In the genomic region with DNA sequence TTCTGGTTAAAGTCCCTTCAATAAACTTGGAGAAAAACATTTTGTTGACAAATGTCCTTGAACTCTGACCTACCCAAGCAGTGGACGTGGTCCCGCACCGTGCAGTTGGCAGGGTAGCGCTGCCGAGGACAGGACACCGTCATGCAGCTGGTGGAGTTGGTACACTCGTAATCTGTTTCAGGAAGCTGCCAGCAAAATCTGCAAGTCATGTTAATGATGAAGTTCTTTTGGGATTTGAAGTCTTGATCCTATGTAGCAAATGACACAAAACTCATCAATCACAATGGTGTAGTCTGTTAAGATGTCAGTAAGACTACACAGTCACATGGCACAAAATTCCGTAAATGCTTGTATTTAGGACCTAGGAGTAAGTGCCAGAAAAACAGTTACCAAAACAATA, we compare ENCODE assay signal across 1 cellular context.
TF ChIP-seq lines count a peak whose summit lies in the region.

No MANE protein-coding gene starts in this region.

TF ChIP-seq in K562, 482 proteins besides CTCF, POLR2A, EP300 and RAD21 (continued from another document):
- TF ChIP-seq MEIS2 (IDR thresholded peaks at IDR 0.05; ENCODE audit: partially characterized antibody) (peak; percentile 55), MAFG (tag; conservative IDR thresholded peaks at IDR 0.05) (peak; percentile 81), ZBED1 (IDR thresholded peaks at IDR 0.05) (no peak), TCF7L2 (IDR thresholded peaks at IDR 0.05; ENCODE audit: low read depth, low read length) (no peak), SAFB2 (IDR thresholded peaks at IDR 0.05; ENCODE audit: borderline replicate concordance, low read depth, low read length, severe bottlenecking) (no peak), HDGF (IDR thresholded peaks at IDR 0.05) (no peak), NFATC3 (IDR thresholded peaks at IDR 0.05) (no peak), ZNF263 (CRISPR knock-in tag; IDR thresholded peaks at IDR 0.05; ENCODE audit: borderline replicate concordance) (no peak), IFI16 (CRISPR knock-in tag; IDR thresholded peaks at IDR 0.05) (no peak), NFE2L1 (tag; IDR thresholded peaks at IDR 0.05; ENCODE audit: borderline replicate concordance, low read depth) (peak; percentile 53), ZNF316 (IDR thresholded peaks at IDR 0.05) (peak; percentile 65), NFE2 (IDR thresholded peaks at IDR 0.05; ENCODE audit: low read depth) (peak; percentile 39), TRIM28 (IDR thresholded peaks at IDR 0.05) (no peak), RBM22 (IDR thresholded peaks at IDR 0.05; ENCODE audit: low read depth, low read length, poor library complexity, severe bottlenecking) (no peak), ZBTB8A (IDR thresholded peaks at IDR 0.05; ENCODE audit: partially characterized antibody) (no peak), MTA2 (IDR thresholded peaks at IDR 0.05; ENCODE audit: low read depth) (no peak), MGA (IDR thresholded peaks at IDR 0.05) (no peak), PML (IDR thresholded peaks at IDR 0.05; ENCODE audit: low read length) (no peak), SLC30A9 (CRISPR knock-in tag; IDR thresholded peaks at IDR 0.05) (no peak), TRIM25 (IDR thresholded peaks at IDR 0.05; ENCODE audit: borderline replicate concordance) (no peak), CSDE1 (IDR thresholded peaks at IDR 0.05) (no peak), NBN (IDR thresholded peaks at IDR 0.05; ENCODE audit: low read depth) (no peak), POLR2AphosphoS5 (IDR thresholded peaks at IDR 0.05; ENCODE audit: control insufficient read depth, insufficient read depth, low read depth, low read length) (no peak), FOXA1 (IDR thresholded peaks at IDR 0.05; ENCODE audit: borderline replicate concordance) (no peak), STAG1 (CRISPR knock-in tag; IDR thresholded peaks at IDR 0.05; ENCODE audit: borderline replicate concordance) (no peak), MIER1 (IDR thresholded peaks at IDR 0.05; ENCODE audit: low read depth) (no peak)
- TF ChIP-seq, protein P1, sequence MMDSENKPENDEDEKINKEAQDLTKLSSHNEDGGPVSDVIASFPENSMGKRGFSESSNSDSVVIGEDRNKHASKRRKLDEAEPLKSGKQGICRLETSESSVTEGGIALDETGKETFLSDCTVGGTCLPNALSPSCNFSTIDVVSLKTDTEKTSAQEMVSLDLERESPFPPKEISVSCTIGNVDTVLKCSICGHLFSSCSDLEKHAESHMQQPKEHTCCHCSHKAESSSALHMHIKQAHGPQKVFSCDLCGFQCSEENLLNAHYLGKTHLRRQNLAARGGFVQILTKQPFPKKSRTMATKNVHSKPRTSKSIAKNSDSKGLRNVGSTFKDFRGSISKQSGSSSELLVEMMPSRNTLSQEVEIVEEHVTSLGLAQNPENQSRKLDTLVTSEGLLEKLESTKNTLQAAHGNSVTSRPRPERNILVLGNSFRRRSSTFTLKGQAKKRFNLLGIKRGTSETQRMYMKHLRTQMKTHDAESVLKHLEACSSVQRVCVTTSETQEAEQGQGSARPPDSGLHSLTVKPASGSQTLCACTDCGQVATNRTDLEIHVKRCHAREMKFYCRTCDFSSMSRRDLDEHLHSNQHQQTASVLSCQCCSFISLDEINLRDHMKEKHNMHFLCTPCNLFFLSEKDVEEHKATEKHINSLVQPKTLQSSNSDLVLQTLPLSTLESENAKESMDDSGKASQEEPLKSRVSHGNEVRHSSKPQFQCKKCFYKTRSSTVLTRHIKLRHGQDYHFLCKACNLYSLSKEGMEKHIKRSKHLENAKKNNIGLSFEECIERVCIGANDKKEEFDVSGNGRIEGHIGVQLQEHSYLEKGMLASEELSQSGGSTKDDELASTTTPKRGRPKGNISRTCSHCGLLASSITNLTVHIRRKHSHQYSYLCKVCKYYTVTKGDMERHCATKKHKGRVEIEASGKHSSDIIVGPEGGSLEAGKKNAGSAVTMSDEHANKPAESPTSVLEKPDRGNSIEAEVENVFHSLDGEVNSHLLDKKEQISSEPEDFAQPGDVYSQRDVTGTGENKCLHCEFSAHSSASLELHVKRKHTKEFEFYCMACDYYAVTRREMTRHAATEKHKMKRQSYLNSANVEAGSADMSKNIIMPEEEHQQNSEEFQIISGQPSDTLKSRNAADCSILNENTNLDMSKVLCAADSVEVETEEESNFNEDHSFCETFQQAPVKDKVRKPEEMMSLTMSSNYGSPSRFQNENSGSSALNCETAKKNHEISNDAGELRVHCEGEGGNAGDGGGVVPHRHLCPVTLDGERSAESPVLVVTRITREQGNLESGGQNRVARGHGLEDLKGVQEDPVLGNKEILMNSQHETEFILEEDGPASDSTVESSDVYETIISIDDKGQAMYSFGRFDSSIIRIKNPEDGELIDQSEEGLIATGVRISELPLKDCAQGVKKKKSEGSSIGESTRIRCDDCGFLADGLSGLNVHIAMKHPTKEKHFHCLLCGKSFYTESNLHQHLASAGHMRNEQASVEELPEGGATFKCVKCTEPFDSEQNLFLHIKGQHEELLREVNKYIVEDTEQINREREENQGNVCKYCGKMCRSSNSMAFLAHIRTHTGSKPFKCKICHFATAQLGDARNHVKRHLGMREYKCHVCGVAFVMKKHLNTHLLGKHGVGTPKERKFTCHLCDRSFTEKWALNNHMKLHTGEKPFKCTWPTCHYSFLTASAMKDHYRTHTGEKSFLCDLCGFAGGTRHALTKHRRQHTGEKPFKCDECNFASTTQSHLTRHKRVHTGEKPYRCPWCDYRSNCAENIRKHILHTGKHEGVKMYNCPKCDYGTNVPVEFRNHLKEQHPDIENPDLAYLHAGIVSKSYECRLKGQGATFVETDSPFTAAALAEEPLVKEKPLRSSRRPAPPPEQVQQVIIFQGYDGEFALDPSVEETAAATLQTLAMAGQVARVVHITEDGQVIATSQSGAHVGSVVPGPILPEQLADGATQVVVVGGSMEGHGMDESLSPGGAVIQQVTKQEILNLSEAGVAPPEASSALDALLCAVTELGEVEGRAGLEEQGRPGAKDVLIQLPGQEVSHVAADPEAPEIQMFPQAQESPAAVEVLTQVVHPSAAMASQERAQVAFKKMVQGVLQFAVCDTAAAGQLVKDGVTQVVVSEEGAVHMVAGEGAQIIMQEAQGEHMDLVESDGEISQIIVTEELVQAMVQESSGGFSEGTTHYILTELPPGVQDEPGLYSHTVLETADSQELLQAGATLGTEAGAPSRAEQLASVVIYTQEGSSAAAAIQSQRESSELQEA (IDR thresholded peaks at IDR 0.05; ENCODE audit: low read depth): no peak
